In the genomic region with DNA sequence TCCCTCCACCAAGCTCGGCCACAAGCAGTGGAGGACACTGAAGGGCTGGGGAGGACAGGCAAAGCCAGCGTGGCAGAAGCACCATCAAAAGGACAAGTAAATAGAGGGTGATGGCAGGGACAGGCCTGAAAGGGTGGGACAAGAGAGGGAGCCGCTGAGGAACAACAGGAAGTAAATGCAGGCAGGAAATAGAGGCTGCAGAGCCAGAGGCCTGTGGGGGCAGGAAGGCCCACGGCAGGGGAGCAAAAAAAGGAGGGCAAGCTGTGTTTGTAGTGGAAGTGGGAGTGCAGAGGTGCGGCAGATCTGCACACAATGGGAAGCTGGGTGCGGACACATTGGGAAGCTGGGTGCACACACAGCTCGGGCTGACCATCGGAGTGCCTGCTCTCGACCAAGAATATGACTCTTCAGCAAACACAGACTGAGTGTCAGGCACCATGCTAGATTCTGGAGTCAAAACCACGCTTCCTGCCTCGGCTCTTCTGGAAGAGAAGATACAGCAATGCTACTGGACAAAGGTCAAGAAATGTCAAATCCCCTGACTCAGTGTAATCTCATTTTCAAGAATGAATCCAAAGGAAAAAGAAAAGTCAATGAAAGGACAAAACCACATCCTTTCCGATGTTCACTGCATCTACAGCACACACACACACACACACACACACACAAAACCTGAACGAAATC, we compare ENCODE assay signal across 1 cellular context.
A peak's percentile ranks its signal among the peaks of the same experiment; 100 is the strongest.
TF ChIP-seq lines count a peak whose summit lies in the region.

No MANE protein-coding gene starts in this region.

TF ChIP-seq in K562, 482 proteins besides CTCF, POLR2A, EP300 and RAD21 (continues in another document):
- TF ChIP-seq COPS2 (conservative IDR thresholded peaks at IDR 0.05) (no peak), MTA2 (IDR thresholded peaks at IDR 0.05; ENCODE audit: low read depth) (no peak), BHLHE40 (IDR thresholded peaks at IDR 0.05; ENCODE audit: low read length) (no peak), ARID1B (IDR thresholded peaks at IDR 0.05) (peak; percentile 70), HMGN3 (IDR thresholded peaks at IDR 0.05; ENCODE audit: borderline replicate concordance, extremely low read depth, insufficient read length, low read depth, low read length) (no peak), ZNF140 (CRISPR knock-in tag; IDR thresholded peaks at IDR 0.05) (no peak), HNRNPK (IDR thresholded peaks at IDR 0.05; ENCODE audit: low read depth, low read length, poor library complexity, severe bottlenecking) (no peak), KDM1A (IDR thresholded peaks at IDR 0.05) (peak; percentile 71 to 75; a peak in 3 of 4 replicates), MEIS2 (IDR thresholded peaks at IDR 0.05; ENCODE audit: partially characterized antibody) (no peak), SMARCA5 (IDR thresholded peaks at IDR 0.05) (no peak), JUND (IDR thresholded peaks at IDR 0.05; ENCODE audit: borderline replicate concordance, low read depth, low read length) (0 out of 2 replicates have a peak, but pooled peaks have one; percentile 6), JUND (tag; IDR thresholded peaks at IDR 0.05; ENCODE audit: borderline replicate concordance, low read depth, low read length) (no peak), ZNF197 (CRISPR knock-in tag; IDR thresholded peaks at IDR 0.05; ENCODE audit: low read depth) (no peak), RBM34 (IDR thresholded peaks at IDR 0.05; ENCODE audit: borderline replicate concordance, insufficient read depth, low read length) (no peak), MAFF (IDR thresholded peaks at IDR 0.05; ENCODE audit: low read length) (no peak), SRSF7 (optimal IDR thresholded peaks at IDR 0.05; ENCODE audit: low read depth, low read length) (no peak), ETS2 (tag; IDR thresholded peaks at IDR 0.05; ENCODE audit: borderline replicate concordance, poor library complexity, severe bottlenecking) (no peak), ZNF79 (CRISPR knock-in tag; IDR thresholded peaks at IDR 0.05; ENCODE audit: low read depth) (no peak), ZFX (CRISPR knock-in tag; IDR thresholded peaks at IDR 0.05) (no peak), C11orf30 (IDR thresholded peaks at IDR 0.05; ENCODE audit: low read depth) (peak; percentile 76), SAFB (IDR thresholded peaks at IDR 0.05; ENCODE audit: borderline replicate concordance, low read depth, low read length) (no peak), ZNF764 (CRISPR knock-in tag; IDR thresholded peaks at IDR 0.05; ENCODE audit: low read depth) (no peak), RNF2 (IDR thresholded peaks at IDR 0.05) (no peak), CREM (IDR thresholded peaks at IDR 0.05; ENCODE audit: low read depth) (no peak), SREBF2 (CRISPR knock-in tag; IDR thresholded peaks at IDR 0.05) (no peak), ZNF280A (IDR thresholded peaks at IDR 0.05; ENCODE audit: low read depth, partially characterized antibody) (no peak), MCM5 (IDR thresholded peaks at IDR 0.05; ENCODE audit: low read depth) (no peak), RB1 (IDR thresholded peaks at IDR 0.05; ENCODE audit: low read depth) (no peak), ZBTB9 (CRISPR knock-in tag; IDR thresholded peaks at IDR 0.05) (no peak), E2F8 (IDR thresholded peaks at IDR 0.05; ENCODE audit: low read depth, partially characterized antibody) (no peak), MYC (IDR thresholded peaks at IDR 0.05; ENCODE audit: low read depth, low read length) (0 out of 2 replicates have a peak, but pooled peaks have one; percentile 12), MYC (CRISPR knock-in tag; IDR thresholded peaks at IDR 0.05; ENCODE audit: borderline replicate concordance, low read depth) (no peak), ZNF212 (CRISPR knock-in tag; IDR thresholded peaks at IDR 0.05) (no peak), ZNF512 (tag; IDR thresholded peaks at IDR 0.05) (no peak), ARNT (IDR thresholded peaks at IDR 0.05) (peak in 1 of 2 experiments; percentile 84; a peak in 2 of 4 replicates), ZKSCAN8 (CRISPR knock-in tag; IDR thresholded peaks at IDR 0.05) (0 out of 2 replicates have a peak, but pooled peaks have one; percentile 34), ZNF263 (CRISPR knock-in tag; IDR thresholded peaks at IDR 0.05; ENCODE audit: borderline replicate concordance) (no peak), TAF9B (IDR thresholded peaks at IDR 0.05; ENCODE audit: partially characterized antibody) (no peak), U2AF2 (optimal IDR thresholded peaks at IDR 0.05; ENCODE audit: low read depth, low read length) (no peak), FOS (IDR thresholded peaks at IDR 0.05; ENCODE audit: extremely low read depth, insufficient read length) (no peak), FOXK2 (conservative IDR thresholded peaks at IDR 0.05 in 1 of 2, IDR thresholded peaks at IDR 0.05 in 1 of 2; ENCODE audit: low read depth in 2 of 2) (no peak), ZNF184 (CRISPR knock-in tag; IDR thresholded peaks at IDR 0.05) (no peak), FUS (optimal IDR thresholded peaks at IDR 0.05; ENCODE audit: low read depth, low read length) (no peak), IFI16 (CRISPR knock-in tag; IDR thresholded peaks at IDR 0.05) (no peak), ZNF311 (CRISPR knock-in tag; IDR thresholded peaks at IDR 0.05) (peak; percentile 39; the same call in 1 of the 2 replicates), MIER1 (IDR thresholded peaks at IDR 0.05; ENCODE audit: low read depth) (no peak), HMGXB4 (CRISPR knock-in tag; IDR thresholded peaks at IDR 0.05) (no peak), BCL6 (CRISPR knock-in tag; IDR thresholded peaks at IDR 0.05) (no peak)
- TF ChIP-seq, protein P1, sequence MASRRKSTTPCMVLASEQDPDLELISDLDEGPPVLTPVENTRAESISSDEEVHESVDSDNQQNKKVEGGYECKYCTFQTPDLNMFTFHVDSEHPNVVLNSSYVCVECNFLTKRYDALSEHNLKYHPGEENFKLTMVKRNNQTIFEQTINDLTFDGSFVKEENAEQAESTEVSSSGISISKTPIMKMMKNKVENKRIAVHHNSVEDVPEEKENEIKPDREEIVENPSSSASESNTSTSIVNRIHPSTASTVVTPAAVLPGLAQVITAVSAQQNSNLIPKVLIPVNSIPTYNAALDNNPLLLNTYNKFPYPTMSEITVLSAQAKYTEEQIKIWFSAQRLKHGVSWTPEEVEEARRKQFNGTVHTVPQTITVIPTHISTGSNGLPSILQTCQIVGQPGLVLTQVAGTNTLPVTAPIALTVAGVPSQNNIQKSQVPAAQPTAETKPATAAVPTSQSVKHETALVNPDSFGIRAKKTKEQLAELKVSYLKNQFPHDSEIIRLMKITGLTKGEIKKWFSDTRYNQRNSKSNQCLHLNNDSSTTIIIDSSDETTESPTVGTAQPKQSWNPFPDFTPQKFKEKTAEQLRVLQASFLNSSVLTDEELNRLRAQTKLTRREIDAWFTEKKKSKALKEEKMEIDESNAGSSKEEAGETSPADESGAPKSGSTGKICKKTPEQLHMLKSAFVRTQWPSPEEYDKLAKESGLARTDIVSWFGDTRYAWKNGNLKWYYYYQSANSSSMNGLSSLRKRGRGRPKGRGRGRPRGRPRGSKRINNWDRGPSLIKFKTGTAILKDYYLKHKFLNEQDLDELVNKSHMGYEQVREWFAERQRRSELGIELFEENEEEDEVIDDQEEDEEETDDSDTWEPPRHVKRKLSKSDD (conservative IDR thresholded peaks at IDR 0.05; ENCODE audit: low read length), result no peak
- TF ChIP-seq, protein P2, sequence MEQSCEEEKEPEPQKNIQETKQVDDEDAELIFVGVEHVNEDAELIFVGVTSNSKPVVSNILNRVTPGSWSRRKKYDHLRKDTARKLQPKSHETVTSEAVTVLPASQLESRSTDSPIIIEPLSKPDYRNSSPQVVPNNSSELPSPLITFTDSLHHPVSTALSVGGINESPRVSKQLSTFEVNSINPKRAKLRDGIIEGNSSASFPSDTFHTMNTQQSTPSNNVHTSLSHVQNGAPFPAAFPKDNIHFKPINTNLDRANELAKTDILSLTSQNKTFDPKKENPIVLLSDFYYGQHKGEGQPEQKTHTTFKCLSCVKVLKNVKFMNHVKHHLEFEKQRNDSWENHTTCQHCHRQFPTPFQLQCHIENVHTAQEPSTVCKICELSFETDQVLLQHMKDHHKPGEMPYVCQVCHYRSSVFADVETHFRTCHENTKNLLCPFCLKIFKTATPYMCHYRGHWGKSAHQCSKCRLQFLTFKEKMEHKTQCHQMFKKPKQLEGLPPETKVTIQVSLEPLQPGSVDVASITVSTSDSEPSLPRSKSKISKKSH (CRISPR knock-in tag; IDR thresholded peaks at IDR 0.05), result no peak
- TF ChIP-seq, protein P3, sequence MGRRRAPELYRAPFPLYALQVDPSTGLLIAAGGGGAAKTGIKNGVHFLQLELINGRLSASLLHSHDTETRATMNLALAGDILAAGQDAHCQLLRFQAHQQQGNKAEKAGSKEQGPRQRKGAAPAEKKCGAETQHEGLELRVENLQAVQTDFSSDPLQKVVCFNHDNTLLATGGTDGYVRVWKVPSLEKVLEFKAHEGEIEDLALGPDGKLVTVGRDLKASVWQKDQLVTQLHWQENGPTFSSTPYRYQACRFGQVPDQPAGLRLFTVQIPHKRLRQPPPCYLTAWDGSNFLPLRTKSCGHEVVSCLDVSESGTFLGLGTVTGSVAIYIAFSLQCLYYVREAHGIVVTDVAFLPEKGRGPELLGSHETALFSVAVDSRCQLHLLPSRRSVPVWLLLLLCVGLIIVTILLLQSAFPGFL (CRISPR knock-in tag; IDR thresholded peaks at IDR 0.05), result no peak
- TF ChIP-seq, protein P4, sequence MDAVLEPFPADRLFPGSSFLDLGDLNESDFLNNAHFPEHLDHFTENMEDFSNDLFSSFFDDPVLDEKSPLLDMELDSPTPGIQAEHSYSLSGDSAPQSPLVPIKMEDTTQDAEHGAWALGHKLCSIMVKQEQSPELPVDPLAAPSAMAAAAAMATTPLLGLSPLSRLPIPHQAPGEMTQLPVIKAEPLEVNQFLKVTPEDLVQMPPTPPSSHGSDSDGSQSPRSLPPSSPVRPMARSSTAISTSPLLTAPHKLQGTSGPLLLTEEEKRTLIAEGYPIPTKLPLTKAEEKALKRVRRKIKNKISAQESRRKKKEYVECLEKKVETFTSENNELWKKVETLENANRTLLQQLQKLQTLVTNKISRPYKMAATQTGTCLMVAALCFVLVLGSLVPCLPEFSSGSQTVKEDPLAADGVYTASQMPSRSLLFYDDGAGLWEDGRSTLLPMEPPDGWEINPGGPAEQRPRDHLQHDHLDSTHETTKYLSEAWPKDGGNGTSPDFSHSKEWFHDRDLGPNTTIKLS (IDR thresholded peaks at IDR 0.05; ENCODE audit: borderline replicate concordance, low read depth), result no peak
